17 cellular contexts compared by ENCODE assay signal in genomic region chr2:219086215-219086614, GRCh38.
"Had no signal": no experiment of that assay in that cellular context is flagged by ENCODE, and none has a peak within 500 bp of the region (broad histone marks: within the 10 kb centered on the region; RNA-seq: fewer than 3 reads in every experiment).

No MANE protein-coding gene starts in this region.

- H3K36me3 Mint-ChIP-seq: natural killer cell had no signal

- H3K27ac Mint-ChIP-seq: activated CD4-positive, alpha-beta T cell treated with anti-CD3 and anti-CD28 coated beads, Interleukin-2, amount 10 ng/mL, durations not matched to agents 7 days and 5 days; activated naive CD8-positive, alpha-beta T cell treated with anti-CD3 and anti-CD28 coated beads, Interleukin-2, amount 10 ng/mL, durations not matched to agents 7 days and 5 days; natural killer cell; progenitor cell of endocrine pancreas; T-helper 2 cell treated with Interferon-gamma antibody and Interleukin-4, amounts not matched to agents 5 μg/mL and 100 μg/mL, for 36 hours had no signal

- H3K4me3 Mint-ChIP-seq: activated CD4-positive, alpha-beta T cell treated with anti-CD3 and anti-CD28 coated beads, Interleukin-2, amount 10 ng/mL, durations not matched to agents 7 days and 5 days; activated naive CD8-positive, alpha-beta T cell treated with anti-CD3 and anti-CD28 coated beads, Interleukin-2, amount 10 ng/mL, durations not matched to agents 7 days and 5 days; brain; natural killer cell; T-helper 2 cell treated with Interferon-gamma antibody and Interleukin-4, amounts not matched to agents 5 μg/mL and 100 μg/mL, for 36 hours had no signal

- H3K27me3 Mint-ChIP-seq: activated CD4-positive, alpha-beta T cell treated with anti-CD3 and anti-CD28 coated beads, Interleukin-2, amount 10 ng/mL, durations not matched to agents 7 days and 5 days; activated naive CD8-positive, alpha-beta T cell treated with anti-CD3 and anti-CD28 coated beads, Interleukin-2, amount 10 ng/mL, durations not matched to agents 7 days and 5 days; brain had no signal

- DNase-seq: activated CD4-positive, alpha-beta T cell treated with anti-CD3 and anti-CD28 coated beads, Interleukin-2, amount 10 ng/mL, durations not matched to agents 7 days and 5 days; activated CD8-positive, alpha-beta memory T cell treated with anti-CD3 and anti-CD28 coated beads for 24 hours; activated naive CD8-positive, alpha-beta T cell treated with anti-CD3 and anti-CD28 coated beads, Interleukin-2, amount 10 ng/mL, durations not matched to agents 7 days and 5 days; central memory CD4-positive, alpha-beta T cell; colonic mucosa; left ventricle myocardium superior; mesenchymal stem cell; natural killer cell; occipital lobe; small intestine; stimulated activated CD4-positive, alpha-beta T cell treated with anti-CD3 and anti-CD28 coated beads, Interleukin-4, amount 100 ng/mL, for 4 hours; stimulated activated CD8-positive, alpha-beta memory T cell treated with anti-CD3 and anti-CD28 coated beads, Interleukin-4, amount 100 ng/mL, for 48 hours; stimulated activated naive CD8-positive, alpha-beta T cell treated with anti-CD3 and anti-CD28 coated beads, Interleukin-15, Interleukin-2, amounts not matched to agents 100 U/mL and 50 U/mL, for 24 hours; transverse colon had no signal

- H3K9me3 Mint-ChIP-seq: activated CD4-positive, alpha-beta T cell treated with anti-CD3 and anti-CD28 coated beads, Interleukin-2, amount 10 ng/mL, durations not matched to agents 7 days and 5 days; activated naive CD8-positive, alpha-beta T cell treated with anti-CD3 and anti-CD28 coated beads, Interleukin-2, amount 10 ng/mL, durations not matched to agents 7 days and 5 days; natural killer cell; T-helper 2 cell treated with Interferon-gamma antibody and Interleukin-4, amounts not matched to agents 5 μg/mL and 100 μg/mL, for 36 hours had no signal

- ATAC-seq: left ventricle myocardium superior; natural killer cell; stimulated activated naive CD8-positive, alpha-beta T cell treated with anti-CD3 and anti-CD28 coated beads, Interleukin-15, Interleukin-2, amounts not matched to agents 100 U/mL and 50 U/mL, for 24 hours had no signal
